ENCODE assay signal across 8 cellular contexts in genomic region chrX:20382518-20383291, GRCh38.
DNase-seq lines count a peak whose midpoint lies in the region; ATAC-seq and TF ChIP-seq lines count a peak whose summit lies in the region.

No MANE protein-coding gene starts in this region.

- ATAC-seq in GM19452 (IDR thresholded peaks at IDR 0.05; ENCODE audit: unreplicated experiment) = peak; percentile 68

- H3K27me3 Mint-ChIP-seq in Calu3 (ENCODE audit: unreplicated experiment) = no peaks in the 10 kb centered on the region

- peak; percentile 12 for DNase-seq in Calu3
- peak; percentile 33 for DNase-seq in NCI-H146 treated with DMSO at 0.1 percent for 48 hours (lab: John Stamatoyannopoulos, UW; ENCODE audit: unreplicated experiment)
- peak; percentile 48 for DNase-seq in epithelial cell of esophagus (ENCODE audit: low read depth)
- no peak for DNase-seq in testis
- no peak for DNase-seq in activated CD4-positive, CD25-positive, alpha-beta regulatory T cell treated with anti-CD3 and anti-CD28 coated beads, Interleukin-2, amount 50 U/mL, for 72 hours
- DNase-seq in Kasumi-1 (lab: John Stamatoyannopoulos, UW) = no peak
- DNase-seq in pons (ENCODE audit: low spot score) = no peak

- no peaks in the 10 kb centered on the region for H3K4me1 ChIP-seq in testis

- no TSS peak for BruUV-seq in Calu3 (replicated peaks; lab: Mats Ljungman, UMichigan)

- no peak overlapping the region for H3K4me3 Mint-ChIP-seq in Calu3 (ENCODE audit: low read depth, unreplicated experiment)

- H3K27ac Mint-ChIP-seq in Calu3 (ENCODE audit: unreplicated experiment) = no peak overlapping the region

- H3K27ac ChIP-seq in testis = no peak overlapping the region

- peaks cover 42% of the 10 kb centered on the region for H3K4me1 Mint-ChIP-seq in Calu3 (ENCODE audit: low read depth, unreplicated experiment)

- H3K4me3 ChIP-seq in epithelial cell of esophagus (ENCODE audit: low read length) (no peak overlapping the region), testis (no peak overlapping the region)

- intact Hi-C loops in Calu3 (cut with micrococcal nuclease; ENCODE audit: unreplicated experiment) (loop anchor here (5.0 kb wide), 1 partner anchor 60 kb away; no protein-coding TSS in a partner anchor), testis (cut with DNase I; ENCODE audit: low total_unique reads) (no loop called here)

- no peak for TF ChIP-seq CTCF in Calu3 (IDR thresholded peaks at IDR 0.05; ENCODE audit: unreplicated experiment)
- TF ChIP-seq CTCF in epithelial cell of esophagus (IDR thresholded peaks at IDR 0.05; ENCODE audit: insufficient read depth, low read depth, low read length, missing control alignments) = no peak
- TF ChIP-seq CTCF in testis (IDR thresholded peaks at IDR 0.05) = no peak

- no peak for TF ChIP-seq POLR2A in testis (IDR thresholded peaks at IDR 0.05)

- H3K27me3 ChIP-seq in testis = no peaks in the 10 kb centered on the region

- H3K36me3 ChIP-seq in testis (ENCODE audit: low read depth, missing control alignments) = no peaks in the 10 kb centered on the region

- 59 to 77% methylated on average over 3 of the region's 3 CpGs for WGBS in testis, 2 donors

- no peaks in the 10 kb centered on the region for H3K9me3 ChIP-seq in testis

- no peaks in the 10 kb centered on the region for H3K9me3 Mint-ChIP-seq in Calu3 (ENCODE audit: low read depth, unreplicated experiment)

- CTCF ChIA-PET in Calu3 (lab: Charles Lee) = no interaction called here

- H3K36me3 Mint-ChIP-seq in Calu3 (ENCODE audit: insufficient read depth, unreplicated experiment) = peaks cover 9% of the 10 kb centered on the region

Comparison
In these comparisons a context has a peak if more than half of its experiments do, and no peak if none do; other contexts are left out.
1. DNase-seq: peak in Calu3 (single experiment), NCI-H146 treated with DMSO at 0.1 percent for 48 hours (single experiment) and epithelial cell of esophagus (single experiment); none in testis (single experiment), activated CD4-positive, CD25-positive, alpha-beta regulatory T cell treated with anti-CD3 and anti-CD28 coated beads, Interleukin-2, amount 50 U/mL, for 72 hours (single experiment), Kasumi-1 (0 of 2) and pons (single experiment).